Comparison of ENCODE assay signal across 8 cellular contexts in genomic region chr1:162069334-162070093, GRCh38. TPM values are rescaled to one million over a fixed set of nuclear protein-coding genes. Genes with fewer than 3 reads are reported as not detected.
DNase-seq lines count a peak whose midpoint lies in the region; ATAC-seq, FAIRE-seq and TF ChIP-seq lines count a peak whose summit lies in the region.

Gene NOS1AP (plus strand): TSS chr1:162069691. CDS start chr1:162070178, 487 bp downstream.

- H2BK120ac ChIP-seq in H1 (replicated peaks; ENCODE audit: low read depth, low read length), result no peak within 1 kb of the TSS

- H2BK20ac ChIP-seq in H1 (ENCODE audit: low read length), result no peak within 1 kb of the TSS

- no peak; a peak in 1 of 4 replicates for TF ChIP-seq RAD21 in H1 (IDR thresholded peaks at IDR 0.05 in 1 of 2, conservative IDR thresholded peaks at IDR 0.05 in 1 of 2; ENCODE audit: low read depth in 2 of 2, low read length in 2 of 2)

- H4K20me1 ChIP-seq in BLaER1 (0 out of 2 replicates have a peak, but pooled peaks cover 5% of the 10 kb centered on the region), H1 (replicated peaks in 1 of 2; ENCODE audit: control insufficient read depth in 1 of 2, insufficient read depth in 2 of 2, low read length in 2 of 2) (peaks cover 0 to 2% of the 10 kb centered on the region in 2 experiments)

- no peak; a peak in 1 of 3 replicates for TF ChIP-seq POLR2A in H1 (IDR thresholded peaks at IDR 0.05; ENCODE audit: control extremely low read depth in 1 of 2, low read depth in 2 of 2, low read length in 2 of 2)

- no peak within 1 kb of the TSS for H3K4ac ChIP-seq in H1 (replicated peaks; ENCODE audit: insufficient read length, low read depth, low read length)

- no peak within 1 kb of the TSS; the same call in none of the 2 replicates for H2AK5ac ChIP-seq in H1 (ENCODE audit: low read depth, low read length)

- ATAC-seq in GM19328 (IDR thresholded peaks at IDR 0.05; ENCODE audit: unreplicated experiment), result peak; percentile 97
- ATAC-seq in HG03439 (IDR thresholded peaks at IDR 0.05; ENCODE audit: unreplicated experiment), result peak; percentile 96

- H3K9ac ChIP-seq in BLaER1 (peak within 1 kb of the TSS; percentile 70), H1 (replicated peaks in 1 of 4; ENCODE audit: extremely low read depth in 1 of 4, low read depth in 3 of 4, low read length in 3 of 4) (peak within 1 kb of the TSS; percentile 69 to 85 (median 76))

- H3K23me2 ChIP-seq in H1 (ENCODE audit: low read depth, low read length), result peaks cover 12% of the 10 kb centered on the region

- peak within 1 kb of the TSS; percentile 74 for H3K18ac ChIP-seq in H1 (ENCODE audit: extremely low read depth, low read length)

- no peak within 1 kb of the TSS for H3K14ac ChIP-seq in H1 (ENCODE audit: insufficient read length)

- H2BK12ac ChIP-seq in H1 (ENCODE audit: low read depth, low read length), result peak within 1 kb of the TSS; percentile 56; the same call in 1 of the 2 replicates

- peaks cover 0 to 37% of the 10 kb centered on the region in 2 experiments; a peak in 3 of 4 replicates for H3K79me2 ChIP-seq in H1 (ENCODE audit: control insufficient read depth in 1 of 2, insufficient read depth in 2 of 2, low read length in 2 of 2)

- H2AFZ ChIP-seq in H1 (ENCODE audit: low read length), result peak within 1 kb of the TSS; percentile 19

- H3K27me3 ChIP-seq in BLaER1 (peaks cover 27% of the 10 kb centered on the region), H1 (replicated peaks in 1 of 4; ENCODE audit: control insufficient read depth in 3 of 4, extremely low read depth in 1 of 4, insufficient read depth in 3 of 4, low read length in 3 of 4) (no peaks in the 10 kb centered on the region)

- H3K9me3 ChIP-seq in BLaER1 (no peaks in the 10 kb centered on the region), H1 (ENCODE audit: insufficient read depth in 2 of 2, low read depth in 1 of 2, low read length in 1 of 2) (peaks cover 3 to 5% of the 10 kb centered on the region in 2 experiments; a peak in 1 of 4 replicates)

- H3K4me2 ChIP-seq in BLaER1 (peak within 1 kb of the TSS; percentile 95), H1 (ENCODE audit: insufficient read depth in 1 of 2, low read depth in 2 of 2, low read length in 2 of 2) (peak within 1 kb of the TSS; percentile 97 to 98)

- peak within 1 kb of the TSS; percentile 18; the same call in 1 of the 2 replicates for H2BK5ac ChIP-seq in H1 (ENCODE audit: low read depth, low read length)

- no peak within 1 kb of the TSS for H3K56ac ChIP-seq in H1 (replicated peaks; ENCODE audit: insufficient read length, low read depth, low read length)

- peak within 1 kb of the TSS; percentile 35 for H4K91ac ChIP-seq in H1 (replicated peaks; ENCODE audit: insufficient read length, low read length)

- no peak within 1 kb of the TSS for H3K23ac ChIP-seq in H1 (ENCODE audit: insufficient read length)

- H3K4me3 ChIP-seq in BLaER1 (peak within 1 kb of the TSS; percentile 86), H1 (ENCODE audit: extremely low read depth in 1 of 4, insufficient read depth in 2 of 4, low read depth in 3 of 4, low read length in 4 of 4) (peak within 1 kb of the TSS; percentile 72 to 79 (median 76))

- no peak within 1 kb of the TSS; the same call in 1 of the 2 replicates for H3K27ac ChIP-seq in BLaER1
- no peak within 1 kb of the TSS for H3K27ac ChIP-seq in H1 (ENCODE audit: low read depth, low read length)

- TF ChIP-seq CTCF in H1 (IDR thresholded peaks at IDR 0.05; ENCODE audit: control extremely low read depth in 1 of 3, insufficient read depth in 1 of 3, low read depth in 1 of 3, low read length in 3 of 3), result no peak

- no peak for FAIRE-seq in H1 (lab: Jason Lieb, UNC)

- peak; percentile 31 for DNase-seq in NCI-H748 treated with DMSO at 0.1 percent for 48 hours (lab: John Stamatoyannopoulos, UW)
- DNase-seq in activated CD8-positive, alpha-beta memory T cell treated with anti-CD3 and anti-CD28 coated beads for 24 hours, result peak; percentile 89
- DNase-seq in H1 (ENCODE audit: low read depth in 1 of 2, low spot score in 2 of 2), result peak in 1 of 2 experiments; percentile 89
- DNase-seq in midbrain (lab: John Stamatoyannopoulos, UW), result peak; percentile 82
- DNase-seq in stimulated activated CD8-positive, alpha-beta memory T cell treated with anti-CD3 and anti-CD28 coated beads, Interleukin-15, amount 100 ng/mL, for 48 hours (ENCODE audit: low read depth in 2 of 2), result peak; percentile 70 to 73

- POLR2A ChIA-PET in H1 (lab: Charles Lee; ENCODE audit: partially characterized antibody), result interaction anchor here (0.6 to 3.1 kb wide), 21 partner anchors 11 to 322 kb away, joined by 3 to 24 read pairs (median 4); no protein-coding TSS in a partner anchor

- H4K5ac ChIP-seq in H1 (ENCODE audit: insufficient read length, low read depth, low read length), result peak within 1 kb of the TSS; percentile 13

- H3K4me1 ChIP-seq in BLaER1 (peaks cover 15% of the 10 kb centered on the region), H1 (replicated peaks in 1 of 4; ENCODE audit: control insufficient read depth in 3 of 4, insufficient read depth in 4 of 4, low read length in 3 of 4) (peaks cover 6 to 32% (median 16%) of the 10 kb centered on the region in 4 experiments; a peak in 6 of 7 replicates)

- peak within 1 kb of the TSS; percentile 92 for H4K8ac ChIP-seq in H1 (ENCODE audit: extremely low read depth, insufficient read depth, low read length)

- H2BK15ac ChIP-seq in H1 (ENCODE audit: low read length), result no peak within 1 kb of the TSS; the same call in 1 of the 2 replicates

- H3K36me3 ChIP-seq in BLaER1 (no peaks in the 10 kb centered on the region), H1 (ENCODE audit: control insufficient read depth in 2 of 4, insufficient read depth in 4 of 4, low read length in 3 of 4) (peaks cover 0 to 3% (median 0%) of the 10 kb centered on the region in 4 experiments; a peak in 2 of 8 replicates)

- no peak for TF ChIP-seq EP300 in H1 (IDR thresholded peaks at IDR 0.05; ENCODE audit: borderline replicate concordance in 1 of 2, low read depth in 2 of 2, low read length in 2 of 2)

- CTCF ChIA-PET in H1 (lab: Charles Lee; ENCODE audit: partially characterized antibody), result interaction anchor here (0.7 to 2.2 kb wide), 5 partner anchors 10 to 313 kb away, joined by 3 to 9 read pairs (median 3); no protein-coding TSS in a partner anchor

- H3K79me1 ChIP-seq in H1 (ENCODE audit: low read depth, low read length), result no peaks in the 10 kb centered on the region

- 2% methylated on average over 42 of the region's 95 CpGs; no CpG with 5 or more reads in 1 of the 2 experiments for whole genome bisulfite sequencing in H1 (ENCODE audit: extremely low coverage in 1 of 2, insufficient coverage in 1 of 2, insufficient read length in 1 of 2, insufficient replicate concordance in 2 of 2, low coverage in 1 of 2, low lambda C conversion rate in 2 of 2, missing lambda C conversion rate in 1 of 2), 2 experiments

TF ChIP-seq in H1, 55 proteins besides CTCF, POLR2A, EP300 and RAD21:
- TF ChIP-seq RBBP5 (IDR thresholded peaks at IDR 0.05; ENCODE audit: borderline replicate concordance, low read depth, low read length) (0 out of 2 replicates have a peak, but pooled peaks have one; percentile 84), E2F6 (IDR thresholded peaks at IDR 0.05) (0 out of 2 replicates have a peak, but pooled peaks have one; percentile 23), TAF1 (IDR thresholded peaks at IDR 0.05; ENCODE audit: low read depth, low read length) (peak; percentile 65), KDM4A (IDR thresholded peaks at IDR 0.05; ENCODE audit: low read depth, low read length, severe bottlenecking) (peak; percentile 62), SP2 (IDR thresholded peaks at IDR 0.05; ENCODE audit: low read length) (no peak), MAX (IDR thresholded peaks at IDR 0.05) (peak; percentile 39; the same call in 1 of the 2 replicates), ASH2L (IDR thresholded peaks at IDR 0.05; ENCODE audit: low read length) (peak; percentile 68), EGR1 (IDR thresholded peaks at IDR 0.05; ENCODE audit: borderline replicate concordance, low read depth, low read length) (peak; percentile 98), SIN3A (conservative IDR thresholded peaks at IDR 0.05 in 1 of 2, IDR thresholded peaks at IDR 0.05 in 1 of 2; ENCODE audit: low read depth in 1 of 2, low read length in 2 of 2) (0 out of 4 replicates have a peak, but pooled peaks have one; percentile 13 to 37), CBX8 (IDR thresholded peaks at IDR 0.05; ENCODE audit: borderline replicate concordance, low read depth, low read length) (no peak)
TF ChIP-seq in H1: peak in this region for 8.

RNA-seq across cellular contexts. Expression of gene NOS1AP, which starts in this region (rescaled TPM):
- 11.4 and 12.1 TPM in 2 replicates for total RNA-seq in H1 (2021; fragmentation: NEBNext Ultra II Directional; extraction: Animal tissue kit (Norgen Biotek cat#: 25700))
- 2.4 and 4.9 TPM in 2 replicates for polyA plus RNA-seq in H1 (2011; rRNA removed)
- 2.4 TPM for polyA plus RNA-seq in H1 (2011; cell fraction: cytosol; rRNA removed)
- 9.6 TPM for polyA plus RNA-seq in H1 (2011; cell fraction: nucleus; rRNA removed)
- polyA plus RNA-seq in H1 (2012, experiment 1 of 2), result 5.1 to 7.5 TPM (median 5.5 TPM) in 4 replicates
- 3.4 TPM for polyA plus RNA-seq in H1 (2012, experiment 2 of 2)
- polyA plus RNA-seq in H1 (2013, experiment 1 of 2), result 4.1 TPM
- 4.1 TPM for polyA plus RNA-seq in H1 (2013, experiment 2 of 2)
- 5.8 and 8.0 TPM in 2 replicates for polyA minus RNA-seq in H1 (2011; rRNA and poly(A)+ RNA removed)
- polyA minus RNA-seq in H1 (2011; cell fraction: cytosol; rRNA and poly(A)+ RNA removed), result 10.8 TPM
- polyA minus RNA-seq in H1 (2011; cell fraction: nucleus; rRNA and poly(A)+ RNA removed), result 30.6 TPM
